Comparison of ENCODE assay signal across 17 cellular contexts in genomic region chr16:12569061-12569460, GRCh38.
"Had no signal": no experiment of that assay in that cellular context is flagged by ENCODE, and none has a peak within 500 bp of the region (broad histone marks: within the 10 kb centered on the region; RNA-seq: fewer than 3 reads in every experiment).

No MANE protein-coding gene starts in this region.

- DNase-seq: activated B cell treated with CpG ODN at 0.5 μM for 24 hours; activated CD4-positive, alpha-beta memory T cell treated with anti-CD3 and anti-CD28 coated beads for 36 hours; activated CD4-positive, alpha-beta T cell treated with anti-CD3 and anti-CD28 coated beads for 4 hours; activated naive CD4-positive, alpha-beta T cell treated with Interleukin-2 at 50 U/mL for 16 hours; activated naive CD8-positive, alpha-beta T cell treated with anti-CD3 and anti-CD28 coated beads, Interleukin-2, amount 10 ng/mL, durations not matched to agents 7 days and 5 days; activated T-cell treated with anti-CD3 and anti-CD28 coated beads, Interleukin-2, amount 50 U/mL, for 1 hour; amygdala; dorsolateral prefrontal cortex; left cardiac atrium; mesenchymal stem cell; natural killer cell; psoas muscle; stimulated activated CD4-positive, alpha-beta T cell treated with anti-CD3 and anti-CD28 coated beads, Interleukin-15, amount 100 ng/mL, for 24 hours; stimulated activated CD4-positive, alpha-beta T cell treated with anti-CD3 and anti-CD28 coated beads, Interleukin-2, amount 100 ng/mL, for 48 hours; T-helper 9 cell; testis had no signal

- ATAC-seq: left cardiac atrium, natural killer cell, psoas muscle, right cardiac atrium had no signal
